In genomic region chr1:24221246-24221645, GRCh38 we compare ENCODE assay signal across 37 cellular contexts. TPM values are rescaled to one million over a fixed set of nuclear protein-coding genes. Genes with fewer than 3 reads are reported as not detected.
DNase-seq lines count a peak whose midpoint lies in the region; ATAC-seq, FAIRE-seq and TF ChIP-seq lines count a peak whose summit lies in the region.
"Had no signal": no experiment of that assay in that cellular context is flagged by ENCODE, and none has a peak within 500 bp of the region (broad histone marks: within the 10 kb centered on the region; RNA-seq: fewer than 3 reads in every experiment).

No MANE protein-coding gene starts in this region.

- peaks cover 10% of the 10 kb centered on the region for H3K27me3 Mint-ChIP-seq in GM23338 (ENCODE audit: insufficient read depth, low read depth, poor library complexity)

- H4K20me1 ChIP-seq in GM23338 (replicated peaks; ENCODE audit: insufficient read depth), result no peaks in the 10 kb centered on the region
- H4K20me1 ChIP-seq in K562 (replicated peaks; ENCODE audit: control insufficient read depth, insufficient read depth, low read length), result peaks cover 4% of the 10 kb centered on the region; the same call in 1 of the 2 replicates
- H4K20me1 ChIP-seq: BLaER1; BLaER1 treated with 17β-estradiol and CSF1 and Interleukin-3, amounts not matched to agents 10 nM and 100 nM had no signal

- H3K27ac ChIP-seq in GM23338 (ENCODE audit: low read depth) (no peak overlapping the region), HEK293 (ENCODE audit: extremely low read depth, low read depth, low read length) (no peak overlapping the region), K562 (ENCODE audit: extremely low read depth, low read depth, low read length) (no peak overlapping the region), colonic mucosa (no peak overlapping the region)
- H3K27ac ChIP-seq: 22Rv1; A549; BLaER1; BLaER1 treated with 17β-estradiol and CSF1 and Interleukin-3, amounts not matched to agents 10 nM and 100 nM; C4-2B had no signal

- H3K9me1 ChIP-seq in K562 (ENCODE audit: control insufficient read depth, insufficient read depth, low read length), result no peaks in the 10 kb centered on the region

- DNase-seq in GM23338 (ENCODE audit: low spot score) (no peak), K562 (ENCODE audit: extremely low read depth in 1 of 4, low spot score in 3 of 4) (peak in 1 of 4 experiments; percentile 2), Kasumi-1 (lab: John Stamatoyannopoulos, UW) (no peak), colonic mucosa (no peak), GM20000 (ENCODE audit: low spot score) (no peak)
- DNase-seq: 8988T; ACHN; AML-193; BE2C; C1 segment of cervical spinal cord; Caco-2; Calu3; CD4-positive, alpha-beta memory T cell; CD4-positive, alpha-beta T cell; CD4-positive, CD25-positive, alpha-beta regulatory T cell; CD8-positive, alpha-beta memory T cell; CD8-positive, alpha-beta T cell; COR-L47; DMS 273 treated with DMSO at 0.1 percent for 48 hours; DMS153; DMS79; DMS79 treated with DMSO at 0.1 percent for 48 hours; DND-41; EL had no signal

- H3K9me3 ChIP-seq in HEK293 (ENCODE audit: control insufficient read depth, insufficient read depth, low read depth, low read length) (no peaks in the 10 kb centered on the region), K562 (replicated peaks; ENCODE audit: control insufficient read depth, insufficient read depth, low read depth, low read length) (no peaks in the 10 kb centered on the region), colonic mucosa (no peaks in the 10 kb centered on the region)
- H3K9me3 ChIP-seq: A549; BE2C; BLaER1; BLaER1 treated with 17β-estradiol and CSF1 and Interleukin-3, amounts not matched to agents 10 nM and 100 nM; Caco-2 had no signal

- no peaks in the 10 kb centered on the region for H3K36me3 Mint-ChIP-seq in GM23338 (ENCODE audit: low read depth)
- H3K36me3 Mint-ChIP-seq: CD14-positive monocyte; CD4-positive, alpha-beta memory T cell; CD4-positive, CD25-positive, alpha-beta regulatory T cell; CD8-positive, alpha-beta T cell had no signal

- no peaks in the 10 kb centered on the region for H3F3A ChIP-seq in GM23338 (replicated peaks; ENCODE audit: low read depth)

- H3K4me3 ChIP-seq in GM23338 (no peak overlapping the region), HEK293 (ENCODE audit: low read depth, low read length) (no peak overlapping the region), K562 (no peak overlapping the region), colonic mucosa (no peak overlapping the region)
- H3K4me3 ChIP-seq: A549; BLaER1; BLaER1 treated with 17β-estradiol and CSF1 and Interleukin-3, amounts not matched to agents 10 nM and 100 nM had no signal

- no peak for TF ChIP-seq RAD21 in K562 (CRISPR knock-in tag; conservative IDR thresholded peaks at IDR 0.05 in 1 of 2, IDR thresholded peaks at IDR 0.05 in 1 of 2)

- no peaks in the 10 kb centered on the region for H3K79me2 ChIP-seq in GM23338 (replicated peaks; ENCODE audit: insufficient read depth)
- no peaks in the 10 kb centered on the region for H3K79me2 ChIP-seq in K562 (ENCODE audit: control insufficient read depth, insufficient read depth, low read length)

- H3K36me3 ChIP-seq in GM23338 (ENCODE audit: insufficient read depth) (no peaks in the 10 kb centered on the region), HEK293 (ENCODE audit: control insufficient read depth in 2 of 2, insufficient read depth in 1 of 2, low read length in 2 of 2) (no peaks in the 10 kb centered on the region), K562 (ENCODE audit: control insufficient read depth, insufficient read depth, low read length) (no peaks in the 10 kb centered on the region), colonic mucosa (no peaks in the 10 kb centered on the region)
- H3K36me3 ChIP-seq: BE2C; BLaER1; BLaER1 treated with 17β-estradiol and CSF1 and Interleukin-3, amounts not matched to agents 10 nM and 100 nM had no signal

- CTCF ChIA-PET in HEK293 (lab: Yijun Ruan, JAX), result interaction anchor here (1.6 kb wide), 1 partner anchor 170 kb away, joined by 5 read pairs; no protein-coding TSS in a partner anchor
- CTCF ChIA-PET in K562 (lab: Yijun Ruan, JAX; ENCODE audit: low intra/inter-chr PET ratio), result no interaction called here

- H3K9ac ChIP-seq in K562 (ENCODE audit: insufficient read depth in 1 of 2, low read depth in 2 of 2, low read length in 2 of 2), result no peak overlapping the region
- no peak overlapping the region for H3K9ac ChIP-seq in colonic mucosa (ENCODE audit: low read depth in 2 of 2, low read length in 2 of 2)
- H3K9ac ChIP-seq: BLaER1; BLaER1 treated with 17β-estradiol and CSF1 and Interleukin-3, amounts not matched to agents 10 nM and 100 nM had no signal

- H2AFZ ChIP-seq in GM23338 (peak overlapping the region; percentile 23; the same call in 1 of the 2 replicates), K562 (ENCODE audit: low read depth, low read length) (no peak overlapping the region)

- ATAC-seq in GM23338 (no peak), K562 (no peak)
- ATAC-seq: A549; CD8-positive, alpha-beta T cell had no signal

- no peak overlapping the region for H3K27ac Mint-ChIP-seq in GM23338
- H3K27ac Mint-ChIP-seq: B cell; CD4-positive, alpha-beta T cell; CD4-positive, CD25-positive, alpha-beta regulatory T cell; CD8-positive, alpha-beta memory T cell; CD8-positive, alpha-beta T cell had no signal

- WGBS in K562 (ENCODE audit: insufficient coverage, low coverage, missing lambda C conversion rate), result 0% methylated on average over 2 of the region's 2 CpGs

- no peak overlapping the region for H3K4me2 ChIP-seq in GM23338
- H3K4me2 ChIP-seq in K562 (ENCODE audit: insufficient read depth, low read length), result no peak overlapping the region
- H3K4me2 ChIP-seq: A549; BLaER1; BLaER1 treated with 17β-estradiol and CSF1 and Interleukin-3, amounts not matched to agents 10 nM and 100 nM had no signal

- POLR2A ChIA-PET in HEK293 (lab: Yijun Ruan, JAX), result interaction anchor here (0.5 kb wide), 1 partner anchor 65 kb away, joined by 3 read pairs; no protein-coding TSS in a partner anchor
- POLR2A ChIA-PET in K562 (lab: Yijun Ruan, JAX), result interaction anchor here (0.9 kb wide), 1 partner anchor 13 kb away, joined by 4 read pairs; no protein-coding TSS in a partner anchor

- H3K4me1 ChIP-seq in GM23338 (ENCODE audit: insufficient read depth) (no peaks in the 10 kb centered on the region), HEK293 (ENCODE audit: control insufficient read depth, insufficient read depth, low read length) (peaks cover 5% of the 10 kb centered on the region; the same call in 1 of the 2 replicates), K562 (replicated peaks in 1 of 2; ENCODE audit: control insufficient read depth in 2 of 2, insufficient read depth in 2 of 2, low read length in 2 of 2) (0 out of 5 replicates have a peak, but pooled peaks cover 0 to 1% of the 10 kb centered on the region in 2 experiments), colonic mucosa (no peaks in the 10 kb centered on the region)
- H3K4me1 ChIP-seq: BE2C, BLaER1, Caco-2 had no signal

- no peak for TF ChIP-seq POLR2A in K562 (conservative IDR thresholded peaks at IDR 0.05)

- BruUV-seq in K562 (replicated peaks; lab: Mats Ljungman, UMichigan), result no TSS peak

- no peak for FAIRE-seq in K562 (lab: Jason Lieb, UNC)
- FAIRE-seq: A204.1, A549, D721Med had no signal

- no peak for TF ChIP-seq EP300 in K562 (IDR thresholded peaks at IDR 0.05; ENCODE audit: low read length)

- intact Hi-C loops in K562 (cut with micrococcal nuclease), result no loop called here
- intact Hi-C loops in colonic mucosa (cut with DNase I), result no loop called here

- H3K4me1 Mint-ChIP-seq in GM23338, result peaks cover 2% of the 10 kb centered on the region; the same call in 2 of the 3 replicates
- H3K4me1 Mint-ChIP-seq: B cell; CD14-positive monocyte; CD4-positive, CD25-positive, alpha-beta regulatory T cell; CD8-positive, alpha-beta memory T cell had no signal

- H3K9me2 ChIP-seq in GM23338 (ENCODE audit: insufficient read depth), result no peaks in the 10 kb centered on the region

- in situ Hi-C loops in K562 (cut with MboI), result no loop called here

- H3K27me3 ChIP-seq in GM23338 (ENCODE audit: insufficient read depth), result no peaks in the 10 kb centered on the region
- H3K27me3 ChIP-seq in K562 (ENCODE audit: control insufficient read depth in 2 of 2, insufficient read depth in 2 of 2, low read length in 2 of 2), result peaks cover 37 to 80% of the 10 kb centered on the region in 2 experiments; a peak in 4 of 5 replicates
- H3K27me3 ChIP-seq in colonic mucosa, result no peaks in the 10 kb centered on the region
- H3K27me3 ChIP-seq: BE2C had no signal

- TF ChIP-seq CTCF in GM23338 (conservative IDR thresholded peaks at IDR 0.05; ENCODE audit: low read depth in 2 of 2), result no peak
- no peak for TF ChIP-seq CTCF in HEK293 (tag by site-specific recombination; IDR thresholded peaks at IDR 0.05)
- no peak for TF ChIP-seq CTCF in K562 (IDR thresholded peaks at IDR 0.05 in 2 of 3, conservative IDR thresholded peaks at IDR 0.05 in 1 of 3; ENCODE audit: insufficient read depth in 2 of 3, low read depth in 1 of 3, low read length in 3 of 3)
- no peak for TF ChIP-seq CTCF in colonic mucosa (IDR thresholded peaks at IDR 0.05)
- no peak for TF ChIP-seq CTCF in GM20000 (IDR thresholded peaks at IDR 0.05; ENCODE audit: extremely low read depth, missing control alignments)

- no peaks in the 10 kb centered on the region for H3K9me3 Mint-ChIP-seq in GM23338
- H3K9me3 Mint-ChIP-seq: CD14-positive monocyte; CD4-positive, alpha-beta memory T cell; CD4-positive, alpha-beta T cell; CD8-positive, alpha-beta memory T cell; CD8-positive, alpha-beta T cell had no signal

- H3K4me3 Mint-ChIP-seq in GM23338, result no peak overlapping the region
- H3K4me3 Mint-ChIP-seq: B cell; CD14-positive monocyte; CD4-positive, alpha-beta memory T cell; CD4-positive, alpha-beta T cell; CD4-positive, CD25-positive, alpha-beta regulatory T cell; CD8-positive, alpha-beta memory T cell; CD8-positive, alpha-beta T cell had no signal

RNA-seq across cellular contexts. Expression of gene IFNLR1, which starts 34.2 kb away (rescaled TPM):
- 4.2 and 4.3 TPM in 2 replicates for total RNA-seq in GM23338 (2014; rRNA removed; shearing (Covaris generic))
- polyA plus RNA-seq in GM23338 (2016; fragmentation: Nextera tagmentation; extraction: Ambion mirVana), result 6.2 and 8.9 TPM in 2 replicates
- not detected in 2 replicates for total RNA-seq in K562 (2011; cell fraction: chromatin; rRNA removed; ENCODE audit: low replicate concordance)
- total RNA-seq in K562 (2011; cell fraction: nucleolus; rRNA removed), result not detected in 2 replicates
- total RNA-seq in K562 (2011; cell fraction: nucleoplasm; rRNA removed), result not detected in 2 replicates
- not detected in 2 replicates for total RNA-seq in K562 (2014; rRNA removed)
- not detected in 2 replicates for total RNA-seq in K562 (2014; rRNA removed; fragmentation: Illumina TruSeq; extraction: Trizol)
- not detected in 2 replicates for total RNA-seq in K562 (2015; rRNA removed; fragmentation: Illumina TruSeq; extraction: Trizol)
- not detected in 2 replicates for total RNA-seq in K562 (2021)
- polyA plus RNA-seq in K562 (2011; rRNA removed), result not detected in 2 replicates
- not detected in 2 replicates for polyA plus RNA-seq in K562 (2011; cell fraction: cytosol; rRNA removed)
- not detected in 2 replicates for polyA plus RNA-seq in K562 (2011; cell fraction: nucleus; rRNA removed)
- not detected in 2 replicates for polyA plus RNA-seq in K562 (2012)
- not detected in 2 replicates for polyA plus RNA-seq in K562 (2014; fragmentation: Illumina TruSeq; extraction: Trizol)
- not detected for polyA plus RNA-seq in K562 (2014; fragmentation: Nextera tagmentation; extraction: Ambion mirVana)
- polyA plus RNA-seq in K562 (2014; rRNA removed), result not detected in 2 replicates
- polyA minus RNA-seq in K562 (2011; rRNA and poly(A)+ RNA removed), result not detected in 2 replicates
- not detected in 2 replicates for polyA minus RNA-seq in K562 (2011; cell fraction: cytosol; rRNA and poly(A)+ RNA removed)
- not detected in 2 replicates for polyA minus RNA-seq in K562 (2011; cell fraction: nucleus; rRNA and poly(A)+ RNA removed)
- 10 to 100 TPM in 1 of 2 donors, 1 to 10 TPM in 1; 7.9 to 16.8 TPM for total RNA-seq in colonic mucosa
- total RNA-seq: A172 had no signal
- polyA plus RNA-seq: AG04450, BJ, CD14-positive monocyte had no signal
